ENCODE assay signal across 1 cellular context in the genomic region with DNA sequence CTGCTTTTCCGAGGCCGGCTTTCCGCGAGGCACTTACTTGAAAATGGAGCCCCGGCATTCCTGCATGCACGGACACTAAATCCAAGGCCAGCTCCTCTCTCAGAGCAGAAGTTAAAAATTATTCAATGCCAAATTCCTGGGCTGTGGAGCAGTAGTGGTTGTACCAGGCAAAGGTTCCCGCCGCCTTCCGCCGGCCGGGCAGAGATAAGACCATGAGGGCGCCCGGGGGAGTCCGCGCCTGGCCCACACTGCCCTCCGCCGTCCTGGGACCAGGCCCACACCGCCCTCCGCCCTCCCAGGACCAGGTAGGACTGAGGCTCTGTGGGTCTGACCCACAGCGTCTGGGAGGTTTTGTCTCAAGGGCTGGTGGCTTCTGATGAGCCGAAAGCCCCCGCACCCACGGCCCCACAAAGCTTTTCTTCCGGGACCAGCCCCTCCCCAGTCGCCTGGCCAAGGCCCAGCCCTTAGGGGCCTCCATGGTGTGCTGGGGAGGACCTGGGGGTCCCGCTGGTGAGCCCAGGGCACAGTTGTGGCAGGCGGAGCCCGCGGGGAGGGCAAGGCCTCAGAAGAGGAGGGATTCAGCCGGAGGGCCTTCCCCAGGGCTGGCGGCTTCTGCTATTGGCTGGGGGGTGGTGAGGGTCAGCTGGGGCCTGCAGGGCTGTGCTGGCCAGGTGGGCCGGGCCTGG.
TF ChIP-seq lines count a peak whose summit lies in the region.

No MANE protein-coding gene starts in this region.

TF ChIP-seq in HepG2, 621 proteins besides CTCF, POLR2A, EP300 and RAD21 (continued from another document):
- TF ChIP-seq, protein P1, sequence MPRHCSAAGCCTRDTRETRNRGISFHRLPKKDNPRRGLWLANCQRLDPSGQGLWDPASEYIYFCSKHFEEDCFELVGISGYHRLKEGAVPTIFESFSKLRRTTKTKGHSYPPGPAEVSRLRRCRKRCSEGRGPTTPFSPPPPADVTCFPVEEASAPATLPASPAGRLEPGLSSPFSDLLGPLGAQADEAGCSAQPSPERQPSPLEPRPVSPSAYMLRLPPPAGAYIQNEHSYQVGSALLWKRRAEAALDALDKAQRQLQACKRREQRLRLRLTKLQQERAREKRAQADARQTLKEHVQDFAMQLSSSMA (CRISPR knock-in tag; IDR thresholded peaks at IDR 0.05): no peak
- TF ChIP-seq PHF8 (CRISPR knock-in tag; IDR thresholded peaks at IDR 0.05) (peak; percentile 78), YEATS4 (CRISPR knock-in tag; IDR thresholded peaks at IDR 0.05; ENCODE audit: borderline replicate concordance) (no peak), CENPT (CRISPR knock-in tag; IDR thresholded peaks at IDR 0.05; ENCODE audit: low read depth) (no peak), SMC3 (IDR thresholded peaks at IDR 0.05; ENCODE audit: low read length) (no peak), NFE2L2 (IDR thresholded peaks at IDR 0.05; ENCODE audit: low read length) (no peak), HOXD1 (CRISPR knock-in tag; IDR thresholded peaks at IDR 0.05) (no peak), ZNF775 (CRISPR knock-in tag; IDR thresholded peaks at IDR 0.05; ENCODE audit: borderline replicate concordance) (no peak), PPARG (CRISPR knock-in tag; conservative IDR thresholded peaks at IDR 0.05) (0 out of 2 replicates have a peak, but pooled peaks have one; percentile 11)
- TF ChIP-seq, protein P2, sequence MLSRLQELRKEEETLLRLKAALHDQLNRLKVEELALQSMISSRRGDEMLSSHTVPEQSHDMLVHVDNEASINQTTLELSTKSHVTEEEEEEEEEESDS (CRISPR knock-in tag; IDR thresholded peaks at IDR 0.05; ENCODE audit: borderline replicate concordance): no peak
